In genomic region chr1:94095112-94095637, GRCh38 we compare ENCODE assay signal across 10 cellular contexts. TPM values are rescaled to one million over a fixed set of nuclear protein-coding genes. Genes with fewer than 3 reads are reported as not detected.
A peak's percentile ranks its signal among the peaks of the same experiment; 100 is the strongest.
DNase-seq lines count a peak whose midpoint lies in the region; ATAC-seq and TF ChIP-seq lines count a peak whose summit lies in the region.
"Had no signal": no experiment of that assay in that cellular context is flagged by ENCODE, and none has a peak within 500 bp of the region (broad histone marks: within the 10 kb centered on the region; RNA-seq: fewer than 3 reads in every experiment).

No MANE protein-coding gene starts in this region.

- H3K9me3 ChIP-seq in adrenal gland (replicated peaks in 1 of 3) (no peaks in the 10 kb centered on the region), heart right ventricle (no peaks in the 10 kb centered on the region), parathyroid adenoma (ENCODE audit: control insufficient read depth, low read length) (no peaks in the 10 kb centered on the region)
- H3K9me3 ChIP-seq: neutrophil had no signal

- DNase-seq in AG10803 (ENCODE audit: low read depth) (peak; percentile 85), adrenal gland (peak; percentile 34 to 68 (median 50)), heart right ventricle (peak; percentile 87 to 90), retina (no peak)
- DNase-seq: NCI-H2081 treated with DMSO at 0.1 percent for 48 hours had no signal

- H3K79me2 ChIP-seq in parathyroid adenoma: no peaks in the 10 kb centered on the region

- peak overlapping the region; percentile 70 for H2AFZ ChIP-seq in parathyroid adenoma

- H3K27me3 ChIP-seq in adrenal gland (no peaks in the 10 kb centered on the region), heart right ventricle (peaks cover 0 to 29% (median 0%) of the 10 kb centered on the region in 7 donors), parathyroid adenoma (ENCODE audit: control insufficient read depth, insufficient read depth, low read length) (no peaks in the 10 kb centered on the region)

- no peak overlapping the region for H3K9ac ChIP-seq in parathyroid adenoma

- intact Hi-C loops in adrenal gland (cut with DNase I): no loop called here
- intact Hi-C loops in heart right ventricle (cut with DNase I): loop anchor here in 2 of 10 donors (2.0 to 5.0 kb wide), 3 partner anchors 28 to 62 kb away; no protein-coding TSS in a partner anchor

- TF ChIP-seq CTCF in AG10803 (conservative IDR thresholded peaks at IDR 0.05; ENCODE audit: low read length): no peak; the same call in 1 of the 2 replicates
- no peak for TF ChIP-seq CTCF in adrenal gland (IDR thresholded peaks at IDR 0.05)
- peak in 1 of 9 donors; percentile 15 for TF ChIP-seq CTCF in heart right ventricle (IDR thresholded peaks at IDR 0.05)
- TF ChIP-seq CTCF in parathyroid adenoma (IDR thresholded peaks at IDR 0.05): no peak

- 67 to 78% (median 74%) methylated on average over 21 of the region's 21 CpGs for WGBS in adrenal gland, 4 donors
- WGBS in heart right ventricle, 2 donors: 46 to 55% methylated on average over 21 of the region's 21 CpGs

- peak overlapping the region; percentile 60 for H3K4me2 ChIP-seq in parathyroid adenoma (ENCODE audit: low read length)

- H3K36me3 ChIP-seq in adrenal gland (replicated peaks in 1 of 2) (no peaks in the 10 kb centered on the region), heart right ventricle (no peaks in the 10 kb centered on the region), parathyroid adenoma (ENCODE audit: control insufficient read depth, insufficient read depth, low read length) (no peaks in the 10 kb centered on the region)
- H3K36me3 ChIP-seq: neutrophil had no signal

- H3K27ac ChIP-seq in adrenal gland: peak overlapping the region in 3 of 5 donors; percentile 58 to 84 (median 79)
- peak overlapping the region; percentile 67 to 90 (median 83) for H3K27ac ChIP-seq in heart right ventricle
- peak overlapping the region; percentile 99 for H3K27ac ChIP-seq in parathyroid adenoma
- H3K27ac ChIP-seq: neutrophil had no signal

- peak; percentile 77 to 87 (median 84) for ATAC-seq in heart right ventricle
- ATAC-seq in GM18907 (IDR thresholded peaks at IDR 0.05; ENCODE audit: unreplicated experiment): no peak
- no peak for ATAC-seq in HG03045 (IDR thresholded peaks at IDR 0.05; ENCODE audit: unreplicated experiment)
- no peak for ATAC-seq in GM19023 (IDR thresholded peaks at IDR 0.05; ENCODE audit: unreplicated experiment)

- TF ChIP-seq POLR2A in adrenal gland (IDR thresholded peaks at IDR 0.05): no peak

- H3K4me1 ChIP-seq in adrenal gland (replicated peaks in 1 of 2) (peaks cover 30 to 61% of the 10 kb centered on the region in 2 donors), heart right ventricle (peaks cover 13 to 92% (median 65%) of the 10 kb centered on the region in 9 donors), parathyroid adenoma (peaks cover 83% of the 10 kb centered on the region)

- no peak overlapping the region for H3K4me3 ChIP-seq in AG10803 (ENCODE audit: low read length)
- no peak overlapping the region for H3K4me3 ChIP-seq in adrenal gland
- peak overlapping the region in 3 of 10 donors; percentile 5 to 23 (median 8) for H3K4me3 ChIP-seq in heart right ventricle
- H3K4me3 ChIP-seq in parathyroid adenoma (ENCODE audit: low read depth, low read length): peak overlapping the region; percentile 38

RNA-seq across cellular contexts. Expression of gene ABCA4, which starts 25.8 kb away (rescaled TPM):
- total RNA-seq in adrenal gland: 1 to 10 TPM in 1 of 8 donors, under 1 TPM in 6, not detected in 1; 0.04 to 1.9 (median 0.12) TPM
- polyA plus RNA-seq in adrenal gland: under 1 TPM; 0.10 to 0.40 (median 0.29) TPM
- total RNA-seq in heart right ventricle: under 1 TPM; 0.05 to 0.66 (median 0.22) TPM
- polyA plus RNA-seq in heart right ventricle: under 1 TPM; 0.09 to 0.22 TPM

Comparison
In these comparisons a context has a peak if more than half of its experiments do, and no peak if none do; other contexts are left out.
1. ATAC-seq: peak in heart right ventricle (8 of 8); none in GM18907 (single experiment), HG03045 (single experiment) and GM19023 (single experiment).
2. Peak in every context shown above with its lines, with median percentiles within 50 percentile points of each other: H3K27ac ChIP-seq.